16 cellular contexts compared by ENCODE assay signal in the genomic region with DNA sequence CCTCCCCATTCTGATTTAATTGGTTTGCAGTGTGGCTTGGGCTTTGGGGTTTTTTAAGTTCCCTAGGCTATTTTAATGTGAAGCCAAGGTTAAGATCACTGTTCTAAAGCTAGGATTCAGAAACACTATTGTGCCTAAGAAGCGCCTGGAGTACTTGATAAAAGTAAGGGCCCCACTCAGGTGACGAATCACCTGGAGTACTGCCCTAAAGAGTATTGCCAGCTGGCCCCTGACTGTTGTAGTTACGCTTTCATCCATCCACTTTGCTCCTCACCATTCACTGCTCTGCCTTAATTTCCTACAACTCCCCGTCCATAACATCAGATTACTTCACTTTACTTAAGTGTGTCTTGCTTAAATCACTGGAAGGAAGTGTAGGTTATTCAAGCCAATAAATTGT.
DNase-seq lines count a peak whose midpoint lies in the region; ATAC-seq, FAIRE-seq and TF ChIP-seq lines count a peak whose summit lies in the region.
"Had no signal": no experiment of that assay in that cellular context is flagged by ENCODE, and none has a peak within 500 bp of the region (broad histone marks: within the 10 kb centered on the region; RNA-seq: fewer than 3 reads in every experiment).

No MANE protein-coding gene starts in this region.

- H3K27ac ChIP-seq in Peyer's patch = no peak overlapping the region
- H3K27ac ChIP-seq: BLaER1 treated with 17β-estradiol and CSF1 and Interleukin-3, amounts not matched to agents 10 nM and 100 nM; GM23248 had no signal

- no peaks in the 10 kb centered on the region for H3K36me3 Mint-ChIP-seq in glutamatergic neuron (ENCODE audit: unreplicated experiment)

- H3K4me3 ChIP-seq in Loucy (ENCODE audit: low read length, poor library complexity, severe bottlenecking) (no peak overlapping the region), Peyer's patch (no peak overlapping the region)
- H3K4me3 ChIP-seq: BLaER1 treated with 17β-estradiol and CSF1 and Interleukin-3, amounts not matched to agents 10 nM and 100 nM; GM23248; HAP-1 had no signal

- DNase-seq in NCI-H510A treated with DMSO at 0.1 percent for 48 hours (lab: John Stamatoyannopoulos, UW) = peak; percentile 2
- no peak for DNase-seq in NCI-H510A (lab: John Stamatoyannopoulos, UW)
- DNase-seq in glutamatergic neuron = no peak
- DNase-seq in Peyer's patch = no peak
- DNase-seq in HTR-8/SVneo (ENCODE audit: insufficient read length, low spot score) = no peak
- DNase-seq: Calu3; CD8-positive, alpha-beta T cell; GM23248 had no signal

- H3K27me3 Mint-ChIP-seq in glutamatergic neuron (ENCODE audit: unreplicated experiment) = peaks cover 2% of the 10 kb centered on the region
- H3K27me3 Mint-ChIP-seq: B cell had no signal

- H3K4me1 ChIP-seq in Loucy (ENCODE audit: insufficient read depth, low read length, poor library complexity, severe bottlenecking) (peaks cover 15% of the 10 kb centered on the region), Peyer's patch (no peaks in the 10 kb centered on the region)
- H3K4me1 ChIP-seq: HAP-1 had no signal

- FAIRE-seq in HTR-8/SVneo (lab: Jason Lieb, UNC) = no peak
- FAIRE-seq: G401.6, GM12891, GM19239 had no signal

- H3K9me3 ChIP-seq in Loucy (ENCODE audit: insufficient read depth, low read depth, low read length) (no peaks in the 10 kb centered on the region), Peyer's patch (no peaks in the 10 kb centered on the region)
- H3K9me3 ChIP-seq: BLaER1 treated with 17β-estradiol and CSF1 and Interleukin-3, amounts not matched to agents 10 nM and 100 nM; HAP-1 had no signal

- H3K4me3 Mint-ChIP-seq in glutamatergic neuron (ENCODE audit: unreplicated experiment) = no peak overlapping the region
- H3K4me3 Mint-ChIP-seq: B cell; CD8-positive, alpha-beta T cell had no signal

- H3K27me3 ChIP-seq in Loucy (ENCODE audit: insufficient read depth, low read length, poor library complexity, severe bottlenecking) = no peaks in the 10 kb centered on the region
- H3K27me3 ChIP-seq in Peyer's patch = no peaks in the 10 kb centered on the region
- H3K27me3 ChIP-seq: BLaER1 treated with 17β-estradiol and CSF1 and Interleukin-3, amounts not matched to agents 10 nM and 100 nM had no signal

- H3K36me3 ChIP-seq in Loucy (ENCODE audit: insufficient read depth, low read length) (no peaks in the 10 kb centered on the region), Peyer's patch (no peaks in the 10 kb centered on the region)
- H3K36me3 ChIP-seq: BLaER1 treated with 17β-estradiol and CSF1 and Interleukin-3, amounts not matched to agents 10 nM and 100 nM; HAP-1 had no signal

- peaks cover 5% of the 10 kb centered on the region for H3K4me1 Mint-ChIP-seq in glutamatergic neuron (ENCODE audit: low read depth, unreplicated experiment)

- H2AFZ ChIP-seq in Loucy (ENCODE audit: low read length) = no peak overlapping the region
- H2AFZ ChIP-seq: GM23248 had no signal

- H3K4me2 ChIP-seq in Loucy (ENCODE audit: low read depth, low read length, poor library complexity, severe bottlenecking) = peak overlapping the region; percentile 1
- H3K4me2 ChIP-seq: BLaER1 treated with 17β-estradiol and CSF1 and Interleukin-3, amounts not matched to agents 10 nM and 100 nM had no signal

- peak overlapping the region; percentile 31 for H3K27ac Mint-ChIP-seq in glutamatergic neuron (ENCODE audit: unreplicated experiment)
- H3K27ac Mint-ChIP-seq: B cell; CD8-positive, alpha-beta T cell had no signal

- no peaks in the 10 kb centered on the region for H4K20me1 ChIP-seq in Loucy (ENCODE audit: insufficient read depth, low read length, poor library complexity, severe bottlenecking)
- H4K20me1 ChIP-seq: BLaER1 treated with 17β-estradiol and CSF1 and Interleukin-3, amounts not matched to agents 10 nM and 100 nM had no signal

- no peak overlapping the region for H3K9ac ChIP-seq in Loucy (ENCODE audit: low read depth, low read length, poor library complexity, severe bottlenecking)
- H3K9ac ChIP-seq: BLaER1 treated with 17β-estradiol and CSF1 and Interleukin-3, amounts not matched to agents 10 nM and 100 nM; GM23248 had no signal

- peaks cover 17% of the 10 kb centered on the region; the same call in 1 of the 2 replicates for H3K79me2 ChIP-seq in Loucy (ENCODE audit: insufficient read depth, low read length)

- no peaks in the 10 kb centered on the region for H3F3A ChIP-seq in Loucy (ENCODE audit: low read depth)

- ATAC-seq in GM21717 (IDR thresholded peaks at IDR 0.05; ENCODE audit: unreplicated experiment) = no peak
- ATAC-seq: CD8-positive, alpha-beta T cell had no signal

- no peak for TF ChIP-seq POLR2A in Peyer's patch (IDR thresholded peaks at IDR 0.05)

- H3K9me2 ChIP-seq in Loucy (replicated peaks; ENCODE audit: low read depth, low read length) = no peaks in the 10 kb centered on the region

- TF ChIP-seq CTCF in Loucy (conservative IDR thresholded peaks at IDR 0.05; ENCODE audit: low read length) (no peak), glutamatergic neuron (IDR thresholded peaks at IDR 0.05; ENCODE audit: partially characterized antibody, unreplicated experiment) (no peak), Peyer's patch (IDR thresholded peaks at IDR 0.05) (no peak)

- H3K9me3 Mint-ChIP-seq in glutamatergic neuron (ENCODE audit: unreplicated experiment) = peaks cover 2% of the 10 kb centered on the region
- H3K9me3 Mint-ChIP-seq: CD8-positive, alpha-beta T cell had no signal
